Comparison of ENCODE assay signal across 15 cellular contexts in the genomic region with DNA sequence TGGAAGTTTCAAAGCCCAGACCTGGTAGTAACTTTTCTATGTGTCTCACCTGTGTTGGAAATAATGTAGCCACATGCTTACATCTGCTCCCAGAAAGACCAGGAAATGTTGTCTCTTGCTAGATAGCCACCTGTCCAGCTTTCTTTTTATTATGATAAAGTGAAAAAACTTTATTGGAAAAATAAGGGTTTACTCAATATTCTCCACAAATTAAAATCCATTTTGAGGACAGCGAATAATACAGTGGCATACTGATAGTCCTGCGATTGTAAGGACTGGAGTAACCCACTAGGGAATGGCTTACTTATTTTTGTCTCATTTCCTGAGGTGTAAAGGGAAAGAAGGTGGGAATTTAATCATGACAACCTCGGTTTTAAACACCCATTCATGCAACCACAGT.
DNase-seq lines count a peak whose midpoint lies in the region; ATAC-seq, FAIRE-seq and TF ChIP-seq lines count a peak whose summit lies in the region.
"Had no signal": no experiment of that assay in that cellular context is flagged by ENCODE, and none has a peak within 500 bp of the region (broad histone marks: within the 10 kb centered on the region; RNA-seq: fewer than 3 reads in every experiment).

No MANE protein-coding gene starts in this region.

- H3K27ac ChIP-seq in CD8-positive, alpha-beta memory T cell (ENCODE audit: low read depth, low read length) = peak overlapping the region; percentile 95
- H3K27ac ChIP-seq in HCT116 (ENCODE audit: low read depth, low read length) (peak overlapping the region; percentile 94; the same call in 1 of the 2 replicates), iPS-20b (ENCODE audit: low read length) (peak overlapping the region; percentile 99), Peyer's patch (no peak overlapping the region)
- H3K27ac ChIP-seq: C4-2B had no signal

- H3K79me2 ChIP-seq in HCT116 (ENCODE audit: insufficient read depth, low read length) = no peaks in the 10 kb centered on the region

- POLR2A ChIA-PET in CD8-positive, alpha-beta memory T cell (lab: Charles Lee) = interaction anchor here (0.6 to 5.5 kb wide), 9 partner anchors 10 to 1691 kb away, joined by 3 to 201 read pairs (median 30); a partner anchor contains a TSS
- POLR2A ChIA-PET in HCT116 (lab: Charles Lee) = interaction anchor here (0.8 to 4.4 kb wide), 10 partner anchors 8 to 1625 kb away, joined by 3 to 94 read pairs (median 6); a partner anchor contains a TSS
- POLR2A ChIA-PET in activated CD4-positive, alpha-beta memory T cell treated with anti-CD3 and anti-CD28 coated beads for 36 hours (lab: Charles Lee) = interaction anchor here (1.1 to 10.6 kb wide), 7 partner anchors 10 to 84 kb away, joined by 3 to 258 read pairs (median 24); a partner anchor contains a TSS

- H3K9me2 ChIP-seq in HCT116 (ENCODE audit: insufficient read depth) = no peaks in the 10 kb centered on the region

- CTCF ChIA-PET in CD8-positive, alpha-beta memory T cell (lab: Charles Lee) = interaction anchor here (1.2 to 5.1 kb wide), 4 partner anchors 10 to 83 kb away, joined by 3 to 67 read pairs (median 14); a partner anchor contains a TSS
- CTCF ChIA-PET in HCT116 (lab: Charles Lee) = interaction anchor here (1.4 kb wide), 1 partner anchor 15 kb away, joined by 3 read pairs; no protein-coding TSS in a partner anchor
- CTCF ChIA-PET in activated CD4-positive, alpha-beta memory T cell treated with anti-CD3 and anti-CD28 coated beads for 36 hours (lab: Charles Lee) = interaction anchor here (1.2 to 2.2 kb wide), 2 partner anchors 11 to 13 kb away, joined by 4 to 12 read pairs; no protein-coding TSS in a partner anchor

- TF ChIP-seq CTCF in HCT116 (IDR thresholded peaks at IDR 0.05 in 2 of 3, conservative IDR thresholded peaks at IDR 0.05 in 1 of 3; ENCODE audit: borderline replicate concordance in 1 of 3, insufficient read depth in 1 of 3, low read depth in 2 of 3, low read length in 2 of 3) (no peak), Peyer's patch (IDR thresholded peaks at IDR 0.05) (no peak)

- no peaks in the 10 kb centered on the region for H4K20me1 ChIP-seq in HCT116 (ENCODE audit: insufficient read depth)

- no peak overlapping the region for H2AFZ ChIP-seq in HCT116 (ENCODE audit: low read depth, low read length, poor library complexity, severe bottlenecking)

- H3K9me3 Mint-ChIP-seq in CD8-positive, alpha-beta memory T cell = peaks cover 0 to 3% (median 0%) of the 10 kb centered on the region in 5 donors
- no peaks in the 10 kb centered on the region for H3K9me3 Mint-ChIP-seq in activated CD4-positive, alpha-beta memory T cell treated with anti-CD3 and anti-CD28 coated beads for 36 hours
- H3K9me3 Mint-ChIP-seq: natural killer cell treated with Interleukin-12 subunit alpha and Interleukin-12 subunit beta and Interleukin-15 and Interleukin-18, amount 100 ng/mL, for 72 hours had no signal

- TF ChIP-seq RAD21 in HCT116 (IDR thresholded peaks at IDR 0.05; ENCODE audit: low read depth) = no peak

- no peak for ATAC-seq in HCT116
- ATAC-seq in HG03439 (IDR thresholded peaks at IDR 0.05; ENCODE audit: unreplicated experiment) = no peak
- ATAC-seq: natural killer cell treated with Interleukin-12 subunit alpha and Interleukin-12 subunit beta and Interleukin-15 and Interleukin-18, amount 100 ng/mL, for 72 hours had no signal

- peaks cover 35 to 50% (median 41%) of the 10 kb centered on the region in 3 donors for H3K4me1 Mint-ChIP-seq in CD8-positive, alpha-beta memory T cell
- peaks cover 32% of the 10 kb centered on the region for H3K4me1 Mint-ChIP-seq in activated CD4-positive, alpha-beta memory T cell treated with anti-CD3 and anti-CD28 coated beads for 36 hours (ENCODE audit: low read depth)

- no peaks in the 10 kb centered on the region for H3K27me3 ChIP-seq in CD8-positive, alpha-beta memory T cell (ENCODE audit: insufficient read depth, low read length, poor library complexity, severe bottlenecking)
- no peaks in the 10 kb centered on the region for H3K27me3 ChIP-seq in HCT116 (ENCODE audit: insufficient read depth, low read length)
- no peaks in the 10 kb centered on the region for H3K27me3 ChIP-seq in iPS-20b (ENCODE audit: insufficient read depth, low read length)
- no peaks in the 10 kb centered on the region for H3K27me3 ChIP-seq in Peyer's patch
- H3K27me3 ChIP-seq: ascending aorta had no signal

- no peaks in the 10 kb centered on the region for H3K36me3 ChIP-seq in CD8-positive, alpha-beta memory T cell (ENCODE audit: insufficient read depth, low read length)
- H3K36me3 ChIP-seq in HCT116 (ENCODE audit: control insufficient read depth in 1 of 2, insufficient read depth in 2 of 2, low read length in 2 of 2) (no peaks in the 10 kb centered on the region), iPS-20b (ENCODE audit: insufficient read depth, low read depth, low read length) (no peaks in the 10 kb centered on the region), Peyer's patch (no peaks in the 10 kb centered on the region)
- H3K36me3 ChIP-seq: ascending aorta had no signal

- H3K4me2 ChIP-seq in HCT116 (ENCODE audit: low read length) = peak overlapping the region; percentile 96; the same call in 1 of the 2 replicates

- DNase-seq in CD8-positive, alpha-beta memory T cell = no peak
- DNase-seq in HCT116 (ENCODE audit: low read depth, low spot score) (no peak), GM12892 (ENCODE audit: insufficient read length) (no peak), Peyer's patch (no peak)
- DNase-seq in activated CD4-positive, alpha-beta memory T cell treated with anti-CD3 and anti-CD28 coated beads for 36 hours = no peak
- DNase-seq: activated CD4-positive, alpha-beta T cell treated with anti-CD3 and anti-CD28 coated beads for 4 hours; DMS79; retina; RPMI8226 had no signal

- no peak for TF ChIP-seq POLR2A in HCT116 (IDR thresholded peaks at IDR 0.05; ENCODE audit: borderline replicate concordance, extremely low read depth, insufficient read depth, insufficient read length)
- no peak for TF ChIP-seq POLR2A in GM12892 (IDR thresholded peaks at IDR 0.05; ENCODE audit: low read depth, low read length)
- TF ChIP-seq POLR2A in Peyer's patch (IDR thresholded peaks at IDR 0.05) = no peak

- no peaks in the 10 kb centered on the region for H3K9me3 ChIP-seq in CD8-positive, alpha-beta memory T cell (ENCODE audit: low read length)
- H3K9me3 ChIP-seq in HCT116 (ENCODE audit: control insufficient read depth in 1 of 2, insufficient read depth in 1 of 2, low read depth in 1 of 2, low read length in 2 of 2) (no peaks in the 10 kb centered on the region), iPS-20b (ENCODE audit: insufficient read depth, low read depth, low read length) (no peaks in the 10 kb centered on the region), Peyer's patch (no peaks in the 10 kb centered on the region)
- H3K9me3 ChIP-seq: ascending aorta had no signal

- peak overlapping the region in 1 of 7 donors; percentile 12 for H3K4me3 Mint-ChIP-seq in CD8-positive, alpha-beta memory T cell
- H3K4me3 Mint-ChIP-seq in activated CD4-positive, alpha-beta memory T cell treated with anti-CD3 and anti-CD28 coated beads for 36 hours = no peak overlapping the region

- intact Hi-C loops in HCT116 (cut with micrococcal nuclease) = no loop called here
- intact Hi-C loops in activated CD4-positive, alpha-beta memory T cell treated with anti-CD3 and anti-CD28 coated beads for 36 hours (cut with micrococcal nuclease) = no loop called here

- no TSS peak for BruUV-seq in HCT116 (replicated peaks; lab: Mats Ljungman, UMichigan)

- peaks cover 0 to 3% of the 10 kb centered on the region in 2 donors for H3K27me3 Mint-ChIP-seq in CD8-positive, alpha-beta memory T cell
- peaks cover 3% of the 10 kb centered on the region for H3K27me3 Mint-ChIP-seq in activated CD4-positive, alpha-beta memory T cell treated with anti-CD3 and anti-CD28 coated beads for 36 hours
- H3K27me3 Mint-ChIP-seq: natural killer cell treated with Interleukin-12 subunit alpha and Interleukin-12 subunit beta and Interleukin-15 and Interleukin-18, amount 100 ng/mL, for 72 hours had no signal

- H3K4me3 ChIP-seq in CD8-positive, alpha-beta memory T cell (ENCODE audit: low read length) = peak overlapping the region; percentile 26
- H3K4me3 ChIP-seq in HCT116 (replicated peaks in 1 of 2; ENCODE audit: low read depth in 1 of 2, low read length in 2 of 2) (no peak overlapping the region), iPS-20b (ENCODE audit: low read length) (peak overlapping the region; percentile 97), Peyer's patch (no peak overlapping the region)

- RAD21 ChIA-PET in HCT116 (lab: Charles Lee; ENCODE audit: low non-redundant PET in 1 of 2, low total read pairs in 2 of 2, uncharacterized antibody in 2 of 2, unreplicated experiment in 2 of 2) = no interaction called here

- peak overlapping the region in 2 of 8 donors; percentile 17 to 97 for H3K27ac Mint-ChIP-seq in CD8-positive, alpha-beta memory T cell
- H3K27ac Mint-ChIP-seq in activated CD4-positive, alpha-beta memory T cell treated with anti-CD3 and anti-CD28 coated beads for 36 hours = peak overlapping the region; percentile 12

- H3K36me3 Mint-ChIP-seq in CD8-positive, alpha-beta memory T cell = peaks cover 0 to 10% (median 0%) of the 10 kb centered on the region in 3 donors
- H3K36me3 Mint-ChIP-seq in activated CD4-positive, alpha-beta memory T cell treated with anti-CD3 and anti-CD28 coated beads for 36 hours = peaks cover 2% of the 10 kb centered on the region
- H3K36me3 Mint-ChIP-seq: natural killer cell treated with Interleukin-12 subunit alpha and Interleukin-12 subunit beta and Interleukin-15 and Interleukin-18, amount 100 ng/mL, for 72 hours had no signal

- FAIRE-seq in GM12892 (lab: Jason Lieb, UNC) = no peak
- FAIRE-seq: colon had no signal

- H3K9ac ChIP-seq in HCT116 (ENCODE audit: low read length) (no peak overlapping the region; the same call in 1 of the 2 replicates), iPS-20b (ENCODE audit: low read depth, low read length) (peak overlapping the region; percentile 100)

- peaks cover 33% of the 10 kb centered on the region for H3K4me1 ChIP-seq in CD8-positive, alpha-beta memory T cell (ENCODE audit: insufficient read depth, low read length)
- H3K4me1 ChIP-seq in HCT116 (ENCODE audit: control insufficient read depth in 1 of 2, insufficient read depth in 2 of 2, low read length in 2 of 2) = peaks cover 13 to 27% of the 10 kb centered on the region in 2 experiments
- peaks cover 21% of the 10 kb centered on the region; the same call in 1 of the 2 replicates for H3K4me1 ChIP-seq in iPS-20b (ENCODE audit: insufficient read depth, low read length)
- peaks cover 0 to 5% (median 0%) of the 10 kb centered on the region in 4 donors for H3K4me1 ChIP-seq in Peyer's patch

TF ChIP-seq in HCT116, 20 proteins besides CTCF, POLR2A, EP300 and RAD21:
- TF ChIP-seq POLR2AphosphoS5 (IDR thresholded peaks at IDR 0.05; ENCODE audit: low read depth, low read length) (no peak), ZNF274 (IDR thresholded peaks at IDR 0.05; ENCODE audit: low read depth, low read length) (no peak), CBX3 (IDR thresholded peaks at IDR 0.05; ENCODE audit: low read depth) (no peak)

Comparison
In these comparisons a context has a peak if more than half of its experiments do, and no peak if none do; other contexts are left out.
1. H3K27ac ChIP-seq: peak in CD8-positive, alpha-beta memory T cell (single experiment), HCT116 (single experiment) and iPS-20b (single experiment); none in Peyer's patch (0 of 4).
2. H3K4me3 ChIP-seq: peak in CD8-positive, alpha-beta memory T cell (single experiment) and iPS-20b (single experiment); none in HCT116 (0 of 2) and Peyer's patch (0 of 4).